ENCODE assay signal across 20 cellular contexts in genomic region chr15:39814487-39814886, GRCh38. TPM values are rescaled to one million over a fixed set of nuclear protein-coding genes. Genes with fewer than 3 reads are reported as not detected.
DNase-seq lines count a peak whose midpoint lies in the region; TF ChIP-seq lines count a peak whose summit lies in the region.
"Had no signal": no experiment of that assay in that cellular context is flagged by ENCODE, and none has a peak within 500 bp of the region (broad histone marks: within the 10 kb centered on the region; RNA-seq: fewer than 3 reads in every experiment).

No MANE protein-coding gene starts in this region.

- BruUV-seq in MCF 10A (replicated peaks; lab: Mats Ljungman, UMichigan): no TSS peak

- POLR2A ChIA-PET in HEK293 (lab: Yijun Ruan, JAX) (no interaction called here), SK-N-SH (lab: Yijun Ruan, JAX) (no interaction called here), MCF 10A (lab: Yijun Ruan, JAX) (no interaction called here)

- no peaks in the 10 kb centered on the region for H3K36me3 ChIP-seq in HEK293 (ENCODE audit: control insufficient read depth in 2 of 2, insufficient read depth in 1 of 2, low read length in 2 of 2)
- peaks cover 0 to 12% of the 10 kb centered on the region in 2 experiments for H3K36me3 ChIP-seq in SK-N-SH (replicated peaks in 1 of 2; ENCODE audit: control insufficient read depth in 1 of 2, insufficient read depth in 2 of 2, low read length in 1 of 2)
- no peaks in the 10 kb centered on the region for H3K36me3 ChIP-seq in adrenal gland (replicated peaks in 1 of 2)
- H3K36me3 ChIP-seq: BE2C had no signal

- 82% methylated on average over 1 of the region's 1 CpG for WGBS in SK-N-SH (ENCODE audit: low lambda C conversion rate)
- 72 to 88% (median 84%) methylated on average over 1 of the region's 1 CpG for WGBS in adrenal gland, 4 donors

- H3F3A ChIP-seq in SK-N-SH (replicated peaks; ENCODE audit: insufficient read depth): peaks cover 6% of the 10 kb centered on the region

- intact Hi-C loops in MCF 10A (cut with micrococcal nuclease) (no loop called here), adrenal gland (cut with DNase I) (no loop called here)

- no peak overlapping the region for H3K27ac Mint-ChIP-seq in MCF 10A (ENCODE audit: low read depth, unreplicated experiment)
- H3K27ac Mint-ChIP-seq: CD14-positive monocyte; CD4-positive, alpha-beta T cell; CD8-positive, alpha-beta memory T cell had no signal

- H3K4me2 ChIP-seq in SK-N-SH: no peak overlapping the region

- DNase-seq in ACHN (peak; percentile 5), glomerular visceral epithelial cell (ENCODE audit: extremely low spot score) (peak; percentile 26), SK-N-SH (no peak), MCF 10A (ENCODE audit: unreplicated experiment) (no peak), adrenal gland (no peak)
- DNase-seq: AML-193; BE2C; CD4-positive, alpha-beta T cell; CD8-positive, alpha-beta memory T cell; DMS 273 treated with DMSO at 0.1 percent for 48 hours; DMS79; EL; GDM1; GM23248; H7; HCEC 1CT had no signal

- no peaks in the 10 kb centered on the region for H3K27me3 Mint-ChIP-seq in MCF 10A (ENCODE audit: insufficient read depth, unreplicated experiment)
- H3K27me3 Mint-ChIP-seq: CD4-positive, alpha-beta T cell had no signal

- H3K27ac ChIP-seq in HEK293 (ENCODE audit: extremely low read depth, low read depth, low read length) (no peak overlapping the region), SK-N-SH (ENCODE audit: low read depth in 2 of 2, low read length in 1 of 2) (no peak overlapping the region), adrenal gland (no peak overlapping the region)
- H3K27ac ChIP-seq: 22Rv1, GM23248 had no signal

- no peak for TF ChIP-seq POLR2A in adrenal gland (IDR thresholded peaks at IDR 0.05)

- H2AFZ ChIP-seq in SK-N-SH (ENCODE audit: low read depth): no peak overlapping the region
- H2AFZ ChIP-seq: GM23248 had no signal

- H3K4me1 Mint-ChIP-seq in MCF 10A (ENCODE audit: insufficient read depth, unreplicated experiment): no peaks in the 10 kb centered on the region
- H3K4me1 Mint-ChIP-seq: CD14-positive monocyte; CD8-positive, alpha-beta memory T cell had no signal

- in situ Hi-C loops in ACHN (cut with HindIII; ENCODE audit: low pct_ligation_motif_present, low pct_unique_long_range_greater_than_20kb, low sequenced_read_pairs): no loop called here

- no peak overlapping the region for H3K4me3 ChIP-seq in HEK293 (ENCODE audit: low read depth, low read length)
- no peak overlapping the region for H3K4me3 ChIP-seq in SK-N-SH (ENCODE audit: low read depth in 2 of 2, low read length in 1 of 2)
- H3K4me3 ChIP-seq in adrenal gland: no peak overlapping the region
- H3K4me3 ChIP-seq: BLaER1 treated with 17β-estradiol and CSF1 and Interleukin-3, amounts not matched to agents 10 nM and 100 nM; GM23248 had no signal

- peaks cover 6% of the 10 kb centered on the region for H3K36me3 Mint-ChIP-seq in MCF 10A (ENCODE audit: insufficient read depth, unreplicated experiment)
- H3K36me3 Mint-ChIP-seq: CD14-positive monocyte; CD8-positive, alpha-beta memory T cell had no signal

- no peaks in the 10 kb centered on the region for H3K27me3 ChIP-seq in SK-N-SH (ENCODE audit: insufficient read depth)
- no peaks in the 10 kb centered on the region for H3K27me3 ChIP-seq in adrenal gland
- H3K27me3 ChIP-seq: BE2C; BLaER1 treated with 17β-estradiol and CSF1 and Interleukin-3, amounts not matched to agents 10 nM and 100 nM had no signal

- no peak for TF ChIP-seq RAD21 in SK-N-SH (IDR thresholded peaks at IDR 0.05; ENCODE audit: low read length)

- no peaks in the 10 kb centered on the region for H3K9me2 ChIP-seq in SK-N-SH

- no peak overlapping the region for H3K4me3 Mint-ChIP-seq in MCF 10A (ENCODE audit: unreplicated experiment)
- H3K4me3 Mint-ChIP-seq: CD14-positive monocyte; CD4-positive, alpha-beta T cell; CD8-positive, alpha-beta memory T cell had no signal

- peaks cover 95% of the 10 kb centered on the region for H3K79me2 ChIP-seq in SK-N-SH (ENCODE audit: insufficient read depth)

- no peak overlapping the region for H3K9ac ChIP-seq in SK-N-SH
- H3K9ac ChIP-seq: BLaER1 treated with 17β-estradiol and CSF1 and Interleukin-3, amounts not matched to agents 10 nM and 100 nM; GM23248 had no signal

- H4K20me1 ChIP-seq in SK-N-SH (ENCODE audit: insufficient read depth): peaks cover 13% of the 10 kb centered on the region; the same call in 1 of the 2 replicates

- CTCF ChIA-PET in HEK293 (lab: Yijun Ruan, JAX) (interaction anchor here (0.7 kb wide), 1 partner anchor 14 kb away, joined by 4 read pairs; no protein-coding TSS in a partner anchor), SK-N-SH (lab: Yijun Ruan, JAX) (no interaction called here), MCF 10A (lab: Yijun Ruan, JAX) (interaction anchor here (0.6 kb wide), 2 partner anchors 50 to 1132 kb away, joined by 3 to 4 read pairs; no protein-coding TSS in a partner anchor)

- TF ChIP-seq EP300 in SK-N-SH (IDR thresholded peaks at IDR 0.05; ENCODE audit: borderline replicate concordance in 1 of 2, low read depth in 1 of 2, low read length in 1 of 2): no peak

- TF ChIP-seq CTCF in HEK293 (tag by site-specific recombination; IDR thresholded peaks at IDR 0.05): no peak
- no peak for TF ChIP-seq CTCF in SK-N-SH (IDR thresholded peaks at IDR 0.05)
- no peak for TF ChIP-seq CTCF in MCF 10A (IDR thresholded peaks at IDR 0.05; ENCODE audit: unreplicated experiment)
- no peak for TF ChIP-seq CTCF in adrenal gland (IDR thresholded peaks at IDR 0.05)

- H3K4me1 ChIP-seq in HEK293 (ENCODE audit: control insufficient read depth, insufficient read depth, low read length) (no peaks in the 10 kb centered on the region), SK-N-SH (ENCODE audit: control insufficient read depth in 1 of 2, insufficient read depth in 2 of 2, low read depth in 1 of 2, low read length in 1 of 2) (peaks cover 0 to 7% of the 10 kb centered on the region in 2 experiments; a peak in 1 of 4 replicates), adrenal gland (replicated peaks in 1 of 2) (no peaks in the 10 kb centered on the region)
- H3K4me1 ChIP-seq: BE2C had no signal

- no peaks in the 10 kb centered on the region for H3K9me3 Mint-ChIP-seq in MCF 10A (ENCODE audit: unreplicated experiment)
- H3K9me3 Mint-ChIP-seq: CD4-positive, alpha-beta T cell; CD8-positive, alpha-beta memory T cell had no signal

- H3K9me3 ChIP-seq in HEK293 (ENCODE audit: control insufficient read depth, insufficient read depth, low read depth, low read length) (no peaks in the 10 kb centered on the region), SK-N-SH (no peaks in the 10 kb centered on the region), adrenal gland (replicated peaks in 1 of 3) (no peaks in the 10 kb centered on the region)
- H3K9me3 ChIP-seq: BE2C had no signal

TF ChIP-seq in HEK293, 187 proteins besides CTCF, POLR2A, EP300 and RAD21:
- 0 out of 2 replicates have a peak, but pooled peaks have one; percentile 13 for TF ChIP-seq SCRT2 (tag by site-specific recombination; IDR thresholded peaks at IDR 0.05)
- no peak for TF ChIP-seq ZNF549 (tag by site-specific recombination; IDR thresholded peaks at IDR 0.05)

TF ChIP-seq in SK-N-SH, 30 proteins besides CTCF, POLR2A, EP300 and RAD21:
- no peak for TF ChIP-seq SMC3 (IDR thresholded peaks at IDR 0.05; ENCODE audit: low read depth, low read length)
- no peak for TF ChIP-seq GABPA (IDR thresholded peaks at IDR 0.05; ENCODE audit: low read depth)
- no peak for TF ChIP-seq USF1 (IDR thresholded peaks at IDR 0.05; ENCODE audit: borderline replicate concordance, low read depth)
- TF ChIP-seq IRF3 (IDR thresholded peaks at IDR 0.05; ENCODE audit: low read depth, low read length): no peak

RNA-seq across cellular contexts. Expression of gene FSIP1, which starts 31.8 kb away (rescaled TPM):
- polyA plus RNA-seq in SK-N-SH (2012; rRNA removed) (0.43 and 0.45 TPM in 2 replicates), adrenal gland (under 1 TPM; 0.20 to 0.56 (median 0.51) TPM)
- polyA plus RNA-seq in SK-N-SH (2012; cell fraction: cytosol; rRNA removed): 0.49 and 0.59 TPM in 2 replicates
- 0.43 and 0.85 TPM in 2 replicates for polyA plus RNA-seq in SK-N-SH (2012; cell fraction: nucleus; rRNA removed)
- total RNA-seq in MCF 10A (2022) (2.2 and 3.2 TPM in 2 replicates), adrenal gland (under 1 TPM in 6 of 8 donors, not detected in 2; 0.11 to 0.60 (median 0.18) TPM)

Comparison
In these comparisons a context has a peak if more than half of its experiments do, and no peak if none do; other contexts are left out.
1. DNase-seq: peak in ACHN (single experiment) and glomerular visceral epithelial cell (single experiment); none in SK-N-SH (single experiment), MCF 10A (single experiment) and adrenal gland (0 of 7).